Comparison of ENCODE assay signal across 23 cellular contexts in the genomic region with DNA sequence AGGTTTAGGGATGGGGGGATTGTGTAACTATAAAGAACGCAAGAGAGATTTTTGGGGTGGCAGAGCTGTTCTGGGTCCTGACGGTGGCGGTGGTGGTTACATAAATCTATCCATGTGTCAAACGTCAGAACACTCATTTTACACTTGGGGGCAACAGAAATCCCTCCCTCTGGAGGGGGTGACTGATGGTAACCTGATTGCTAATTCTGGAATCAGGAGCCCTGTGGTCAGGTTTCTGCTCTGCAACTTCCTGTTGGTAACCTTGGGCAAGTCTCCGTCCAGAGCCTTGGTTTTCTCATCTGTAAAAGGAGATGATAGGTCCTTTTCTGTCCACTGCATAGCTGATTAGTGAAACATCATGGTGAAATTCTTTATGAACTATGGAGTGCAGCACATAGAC. TPM values are rescaled to one million over a fixed set of nuclear protein-coding genes. Genes with fewer than 3 reads are reported as not detected.
DNase-seq lines count a peak whose midpoint lies in the region; ATAC-seq, FAIRE-seq and TF ChIP-seq lines count a peak whose summit lies in the region.
"Had no signal": no experiment of that assay in that cellular context is flagged by ENCODE, and none has a peak within 500 bp of the region (broad histone marks: within the 10 kb centered on the region; RNA-seq: fewer than 3 reads in every experiment).

No MANE protein-coding gene starts in this region.

- TF ChIP-seq RAD21 in A549 (conservative IDR thresholded peaks at IDR 0.05 in 1 of 2, IDR thresholded peaks at IDR 0.05 in 1 of 2): no peak

- no peak for TF ChIP-seq POLR2A in A549 (IDR thresholded peaks at IDR 0.05; ENCODE audit: low read length)

- no peaks in the 10 kb centered on the region for H3K27me3 ChIP-seq in endodermal cell (ENCODE audit: control insufficient read depth, insufficient read depth, low read length, poor library complexity, severe bottlenecking)
- H3K27me3 ChIP-seq: adrenal gland, BLaER1, pancreas had no signal

- POLR2A ChIA-PET in A549 (lab: Yijun Ruan, JAX): no interaction called here

- H3K4me1 ChIP-seq in A549 (peaks cover 4% of the 10 kb centered on the region; the same call in 1 of the 3 replicates), endodermal cell (ENCODE audit: control insufficient read depth, insufficient read depth, low read length) (peaks cover 2% of the 10 kb centered on the region)
- H3K4me1 ChIP-seq: foreskin keratinocyte, pancreas had no signal

- peaks cover 4% of the 10 kb centered on the region for H3K36me3 Mint-ChIP-seq in endodermal cell (ENCODE audit: low read depth)
- H3K36me3 Mint-ChIP-seq: memory B cell had no signal

- WGBS in A549 (ENCODE audit: missing lambda C conversion rate): 69% methylated on average over 5 of the region's 5 CpGs
- 95 to 97% methylated on average over 5 of the region's 5 CpGs for WGBS in endodermal cell (ENCODE audit: insufficient coverage in 1 of 2, insufficient read length in 1 of 2), 2 experiments

- CTCF ChIA-PET in A549 (lab: Yijun Ruan, JAX): interaction anchor here (1.3 to 1.4 kb wide), 2 partner anchors 108 to 178 kb away, joined by 3 read pairs; no protein-coding TSS in a partner anchor

- H3K36me3 ChIP-seq in endodermal cell (ENCODE audit: control insufficient read depth, insufficient read depth, low read length): no peaks in the 10 kb centered on the region
- H3K36me3 ChIP-seq: adrenal gland, BLaER1, pancreas had no signal

- no peak overlapping the region for H3K27ac Mint-ChIP-seq in endodermal cell
- H3K27ac Mint-ChIP-seq: memory B cell had no signal

- H3K27ac ChIP-seq in A549 (no peak overlapping the region), endodermal cell (ENCODE audit: low read depth, low read length) (no peak overlapping the region)
- H3K27ac ChIP-seq: adrenal gland, BLaER1, foreskin keratinocyte, pancreas had no signal

- H3K9me3 Mint-ChIP-seq in endodermal cell: no peaks in the 10 kb centered on the region
- H3K9me3 Mint-ChIP-seq: memory B cell, WTC11 had no signal

- FAIRE-seq in A549 (lab: Jason Lieb, UNC): no peak
- FAIRE-seq: keratinocyte, pancreas had no signal

- no peak overlapping the region for H3K9ac ChIP-seq in endodermal cell (ENCODE audit: extremely low read depth, low read length, poor library complexity, severe bottlenecking)
- H3K9ac ChIP-seq: BLaER1 had no signal

- no peak for TF ChIP-seq EP300 in A549 (IDR thresholded peaks at IDR 0.05)

- no peak overlapping the region for H3K4me3 Mint-ChIP-seq in endodermal cell
- H3K4me3 Mint-ChIP-seq: memory B cell, WTC11 had no signal

- H3K9me3 ChIP-seq in A549 (no peaks in the 10 kb centered on the region), endodermal cell (ENCODE audit: control insufficient read depth, low read length) (no peaks in the 10 kb centered on the region)
- H3K9me3 ChIP-seq: adrenal gland, BLaER1, pancreas had no signal

- H3K4me2 ChIP-seq in A549: peak overlapping the region; percentile 62; the same call in 1 of the 3 replicates
- H3K4me2 ChIP-seq: BLaER1 had no signal

- H3K4me3 ChIP-seq in A549 (no peak overlapping the region), endodermal cell (ENCODE audit: low read length) (no peak overlapping the region)
- H3K4me3 ChIP-seq: adrenal gland, BLaER1, pancreas had no signal

- peaks cover 17% of the 10 kb centered on the region for H3K4me1 Mint-ChIP-seq in endodermal cell

- TF ChIP-seq CTCF in A549 (IDR thresholded peaks at IDR 0.05): no peak
- no peak for TF ChIP-seq CTCF in endodermal cell (conservative IDR thresholded peaks at IDR 0.05)

- ATAC-seq in A549 (peak in 1 of 2 experiments; percentile 23; a peak in 2 of 6 replicates), HG03442 (IDR thresholded peaks at IDR 0.05; ENCODE audit: unreplicated experiment) (no peak)
- ATAC-seq: foreskin keratinocyte, Panc1, pancreas, right cardiac atrium, WTC11 had no signal

- no peaks in the 10 kb centered on the region for H3K27me3 Mint-ChIP-seq in endodermal cell (ENCODE audit: insufficient read depth)
- H3K27me3 Mint-ChIP-seq: memory B cell had no signal

- no peak for DNase-seq in A549 (ENCODE audit: low read depth in 1 of 2, low spot score in 1 of 2)
- peak; percentile 18 for DNase-seq in HT1080 (ENCODE audit: low read depth)
- peak; percentile 30 for DNase-seq in RPMI7951 (ENCODE audit: low read depth)
- DNase-seq in kidney tubule cell (ENCODE audit: low spot score): peak; percentile 45
- DNase-seq in endodermal cell: no peak
- DNase-seq in SIG-M5 (lab: John Stamatoyannopoulos, UW): no peak
- DNase-seq in NCI-H526 (lab: John Stamatoyannopoulos, UW): no peak
- DNase-seq: activated CD4-positive, alpha-beta T cell treated with anti-CD3 and anti-CD28 coated beads, Interleukin-2, amount 50 U/mL, for 4 hours; activated gamma-delta T cell; adrenal gland; caudate nucleus; foreskin keratinocyte; GOT3; NCI-H774; pancreas; T-helper 2 cell had no signal

TF ChIP-seq in A549, 52 proteins besides CTCF, POLR2A, EP300 and RAD21:
- TF ChIP-seq SMC3 (IDR thresholded peaks at IDR 0.05) (no peak), ZSCAN20 (CRISPR knock-in tag; IDR thresholded peaks at IDR 0.05) (no peak), TP53 (CRISPR knock-in tag; IDR thresholded peaks at IDR 0.05) (no peak), HOXB5 (CRISPR knock-in tag; IDR thresholded peaks at IDR 0.05) (no peak), EHF (CRISPR knock-in tag; IDR thresholded peaks at IDR 0.05) (no peak), NFE2L2 (conservative IDR thresholded peaks at IDR 0.05; ENCODE audit: low read length) (no peak)
- TF ChIP-seq, protein P1, sequence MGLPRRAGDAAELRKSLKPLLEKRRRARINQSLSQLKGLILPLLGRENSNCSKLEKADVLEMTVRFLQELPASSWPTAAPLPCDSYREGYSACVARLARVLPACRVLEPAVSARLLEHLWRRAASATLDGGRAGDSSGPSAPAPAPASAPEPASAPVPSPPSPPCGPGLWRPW (IDR thresholded peaks at IDR 0.05): no peak
- TF ChIP-seq, protein P2, sequence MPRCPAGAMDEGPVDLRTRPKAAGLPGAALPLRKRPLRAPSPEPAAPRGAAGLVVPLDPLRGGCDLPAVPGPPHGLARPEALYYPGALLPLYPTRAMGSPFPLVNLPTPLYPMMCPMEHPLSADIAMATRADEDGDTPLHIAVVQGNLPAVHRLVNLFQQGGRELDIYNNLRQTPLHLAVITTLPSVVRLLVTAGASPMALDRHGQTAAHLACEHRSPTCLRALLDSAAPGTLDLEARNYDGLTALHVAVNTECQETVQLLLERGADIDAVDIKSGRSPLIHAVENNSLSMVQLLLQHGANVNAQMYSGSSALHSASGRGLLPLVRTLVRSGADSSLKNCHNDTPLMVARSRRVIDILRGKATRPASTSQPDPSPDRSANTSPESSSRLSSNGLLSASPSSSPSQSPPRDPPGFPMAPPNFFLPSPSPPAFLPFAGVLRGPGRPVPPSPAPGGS (IDR thresholded peaks at IDR 0.05): no peak

RNA-seq across cellular contexts. Expression of a gene that starts 40.9 kb away (rescaled TPM):
- polyA plus RNA-seq in A549 (2011; rRNA removed) (0.06 and 0.19 TPM in 2 replicates), A549 (2017; fragmentation: RNase III; extraction: RNeasy Plus Mini Kit Qiagen cat#74134 plus additional on column Dnase treatment) (0.13 to 0.31 TPM (median 0.14 TPM) in 3 replicates)
- 0.32 and 0.36 TPM in 2 replicates for polyA plus RNA-seq in A549 (2012; cell fraction: cytosol; rRNA removed)
- 0.17 and 0.28 TPM in 2 replicates for polyA plus RNA-seq in A549 (2012; cell fraction: nucleus; rRNA removed)
- polyA minus RNA-seq in A549 (2011; rRNA and poly(A)+ RNA removed): 0.68 TPM in 1 of 2 replicates, not detected in the other
- total RNA-seq in HT1080 (2014; rRNA removed; shearing (Covaris generic)): not detected in 2 replicates
- polyA plus RNA-seq in HT1080 (2015; cell fraction: cytosol; rRNA removed): not detected in 2 replicates
- not detected in 2 replicates for polyA plus RNA-seq in HT1080 (2015; cell fraction: nucleus; rRNA removed)
- 1.3 and 3.4 TPM in 2 replicates for total RNA-seq in RPMI7951 (2014; rRNA removed; shearing (Covaris generic))
- 100 to 1,000 TPM in 1 of 2 donors, 10 to 100 TPM in 1; 94.8 to 117 TPM for total RNA-seq in endodermal cell
- 65.3 TPM for polyA plus RNA-seq in endodermal cell (2013, experiment 1 of 2)
- polyA plus RNA-seq in endodermal cell (2013, experiment 2 of 2): 52.5 TPM
- total RNA-seq: foreskin keratinocyte had no signal
- polyA plus RNA-seq: keratinocyte had no signal

Comparison
In these comparisons a context has a peak if more than half of its experiments do, and no peak if none do; other contexts are left out.
1. DNase-seq: peak in HT1080 (single experiment), RPMI7951 (single experiment) and kidney tubule cell (single experiment); none in A549 (0 of 2), endodermal cell (single experiment), SIG-M5 (single experiment) and NCI-H526 (0 of 2).
2. RNA of a gene that starts 40.9 kb away (total RNA-seq): 94.8 to 117 TPM in endodermal cell; 1.3 to 3.4 TPM in RPMI7951 and not detected in HT1080; every median in the first group is over 10 times any median in the second.